ENCODE assay signal across 21 cellular contexts in genomic region chr12:112236386-112236785, GRCh38.
"Had no signal": no experiment of that assay in that cellular context is flagged by ENCODE, and none has a peak within 500 bp of the region (broad histone marks: within the 10 kb centered on the region; RNA-seq: fewer than 3 reads in every experiment).

No MANE protein-coding gene starts in this region.

- H3K27me3 ChIP-seq: body of pancreas, dorsolateral prefrontal cortex, testis, upper lobe of left lung had no signal

- DNase-seq: activated CD4-positive, alpha-beta T cell treated with anti-CD3 and anti-CD28 coated beads, Interleukin-2, amount 50 U/mL, for 4 hours; activated gamma-delta T cell; amniotic stem cell; body of pancreas; caudate nucleus; dorsolateral prefrontal cortex; foreskin melanocyte; glutamatergic neuron; kidney; left ventricle myocardium inferior; mammary epithelial cell; midbrain; occipital lobe; posterior cingulate gyrus; right cardiac atrium; stimulated activated CD4-positive, alpha-beta T cell treated with anti-CD3 and anti-CD28 coated beads, Interleukin-4, amount 100 ng/mL, for 1 hour; testis; upper lobe of left lung had no signal

- H3K4me3 ChIP-seq: body of pancreas, dorsolateral prefrontal cortex, left ventricle myocardium inferior, SK-N-MC, skin epidermis, testis, upper lobe of left lung had no signal

- ATAC-seq: activated CD4-positive, CD25-positive, alpha-beta regulatory T cell treated with anti-CD3 and anti-CD28 coated beads, Interleukin-2, amount 50 U/mL, for 24 hours; body of pancreas; right cardiac atrium had no signal
